Comparison of ENCODE assay signal across 1 cellular context in genomic region chr6:132932566-132932965, GRCh38.
TF ChIP-seq lines count a peak whose summit lies in the region.

No MANE protein-coding gene starts in this region.

TF ChIP-seq in GM23338, 12 proteins besides CTCF, POLR2A, EP300 and RAD21 (continued from another document):
- TF ChIP-seq, protein P1, sequence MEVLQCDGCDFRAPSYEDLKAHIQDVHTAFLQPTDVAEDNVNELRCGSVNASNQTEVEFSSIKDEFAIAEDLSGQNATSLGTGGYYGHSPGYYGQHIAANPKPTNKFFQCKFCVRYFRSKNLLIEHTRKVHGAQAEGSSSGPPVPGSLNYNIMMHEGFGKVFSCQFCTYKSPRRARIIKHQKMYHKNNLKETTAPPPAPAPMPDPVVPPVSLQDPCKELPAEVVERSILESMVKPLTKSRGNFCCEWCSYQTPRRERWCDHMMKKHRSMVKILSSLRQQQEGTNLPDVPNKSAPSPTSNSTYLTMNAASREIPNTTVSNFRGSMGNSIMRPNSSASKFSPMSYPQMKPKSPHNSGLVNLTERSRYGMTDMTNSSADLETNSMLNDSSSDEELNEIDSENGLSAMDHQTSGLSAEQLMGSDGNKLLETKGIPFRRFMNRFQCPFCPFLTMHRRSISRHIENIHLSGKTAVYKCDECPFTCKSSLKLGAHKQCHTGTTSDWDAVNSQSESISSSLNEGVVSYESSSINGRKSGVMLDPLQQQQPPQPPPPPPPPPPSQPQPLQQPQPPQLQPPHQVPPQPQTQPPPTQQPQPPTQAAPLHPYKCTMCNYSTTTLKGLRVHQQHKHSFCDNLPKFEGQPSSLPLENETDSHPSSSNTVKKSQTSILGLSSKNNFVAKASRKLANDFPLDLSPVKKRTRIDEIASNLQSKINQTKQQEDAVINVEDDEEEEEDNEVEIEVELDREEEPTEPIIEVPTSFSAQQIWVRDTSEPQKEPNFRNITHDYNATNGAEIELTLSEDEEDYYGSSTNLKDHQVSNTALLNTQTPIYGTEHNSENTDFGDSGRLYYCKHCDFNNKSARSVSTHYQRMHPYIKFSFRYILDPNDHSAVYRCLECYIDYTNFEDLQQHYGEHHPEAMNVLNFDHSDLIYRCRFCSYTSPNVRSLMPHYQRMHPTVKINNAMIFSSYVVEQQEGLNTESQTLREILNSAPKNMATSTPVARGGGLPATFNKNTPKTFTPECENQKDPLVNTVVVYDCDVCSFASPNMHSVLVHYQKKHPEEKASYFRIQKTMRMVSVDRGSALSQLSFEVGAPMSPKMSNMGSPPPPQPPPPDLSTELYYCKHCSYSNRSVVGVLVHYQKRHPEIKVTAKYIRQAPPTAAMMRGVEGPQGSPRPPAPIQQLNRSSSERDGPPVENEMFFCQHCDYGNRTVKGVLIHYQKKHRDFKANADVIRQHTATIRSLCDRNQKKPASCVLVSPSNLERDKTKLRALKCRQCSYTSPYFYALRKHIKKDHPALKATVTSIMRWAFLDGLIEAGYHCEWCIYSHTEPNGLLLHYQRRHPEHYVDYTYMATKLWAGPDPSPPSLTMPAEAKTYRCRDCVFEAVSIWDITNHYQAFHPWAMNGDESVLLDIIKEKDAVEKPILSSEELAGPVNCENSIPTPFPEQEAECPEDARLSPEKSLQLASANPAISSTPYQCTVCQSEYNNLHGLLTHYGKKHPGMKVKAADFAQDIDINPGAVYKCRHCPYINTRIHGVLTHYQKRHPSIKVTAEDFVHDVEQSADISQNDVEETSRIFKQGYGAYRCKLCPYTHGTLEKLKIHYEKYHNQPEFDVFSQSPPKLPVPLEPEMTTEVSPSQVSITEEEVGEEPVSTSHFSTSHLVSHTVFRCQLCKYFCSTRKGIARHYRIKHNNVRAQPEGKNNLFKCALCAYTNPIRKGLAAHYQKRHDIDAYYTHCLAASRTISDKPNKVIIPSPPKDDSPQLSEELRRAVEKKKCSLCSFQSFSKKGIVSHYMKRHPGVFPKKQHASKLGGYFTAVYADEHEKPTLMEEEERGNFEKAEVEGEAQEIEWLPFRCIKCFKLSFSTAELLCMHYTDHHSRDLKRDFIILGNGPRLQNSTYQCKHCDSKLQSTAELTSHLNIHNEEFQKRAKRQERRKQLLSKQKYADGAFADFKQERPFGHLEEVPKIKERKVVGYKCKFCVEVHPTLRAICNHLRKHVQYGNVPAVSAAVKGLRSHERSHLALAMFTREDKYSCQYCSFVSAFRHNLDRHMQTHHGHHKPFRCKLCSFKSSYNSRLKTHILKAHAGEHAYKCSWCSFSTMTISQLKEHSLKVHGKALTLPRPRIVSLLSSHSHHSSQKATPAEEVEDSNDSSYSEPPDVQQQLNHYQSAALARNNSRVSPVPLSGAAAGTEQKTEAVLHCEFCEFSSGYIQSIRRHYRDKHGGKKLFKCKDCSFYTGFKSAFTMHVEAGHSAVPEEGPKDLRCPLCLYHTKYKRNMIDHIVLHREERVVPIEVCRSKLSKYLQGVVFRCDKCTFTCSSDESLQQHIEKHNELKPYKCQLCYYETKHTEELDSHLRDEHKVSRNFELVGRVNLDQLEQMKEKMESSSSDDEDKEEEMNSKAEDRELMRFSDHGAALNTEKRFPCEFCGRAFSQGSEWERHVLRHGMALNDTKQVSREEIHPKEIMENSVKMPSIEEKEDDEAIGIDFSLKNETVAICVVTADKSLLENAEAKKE (CRISPR knock-in tag; IDR thresholded peaks at IDR 0.05), result no peak
- TF ChIP-seq REST (IDR thresholded peaks at IDR 0.05; ENCODE audit: unreplicated experiment) (no peak), ZNF114 (CRISPR knock-in tag; IDR thresholded peaks at IDR 0.05) (no peak), POLR2AphosphoS5 (IDR thresholded peaks at IDR 0.05; ENCODE audit: low read depth) (no peak)
TF ChIP-seq in GM23338: peak in this region for 0.
